In the genomic region with DNA sequence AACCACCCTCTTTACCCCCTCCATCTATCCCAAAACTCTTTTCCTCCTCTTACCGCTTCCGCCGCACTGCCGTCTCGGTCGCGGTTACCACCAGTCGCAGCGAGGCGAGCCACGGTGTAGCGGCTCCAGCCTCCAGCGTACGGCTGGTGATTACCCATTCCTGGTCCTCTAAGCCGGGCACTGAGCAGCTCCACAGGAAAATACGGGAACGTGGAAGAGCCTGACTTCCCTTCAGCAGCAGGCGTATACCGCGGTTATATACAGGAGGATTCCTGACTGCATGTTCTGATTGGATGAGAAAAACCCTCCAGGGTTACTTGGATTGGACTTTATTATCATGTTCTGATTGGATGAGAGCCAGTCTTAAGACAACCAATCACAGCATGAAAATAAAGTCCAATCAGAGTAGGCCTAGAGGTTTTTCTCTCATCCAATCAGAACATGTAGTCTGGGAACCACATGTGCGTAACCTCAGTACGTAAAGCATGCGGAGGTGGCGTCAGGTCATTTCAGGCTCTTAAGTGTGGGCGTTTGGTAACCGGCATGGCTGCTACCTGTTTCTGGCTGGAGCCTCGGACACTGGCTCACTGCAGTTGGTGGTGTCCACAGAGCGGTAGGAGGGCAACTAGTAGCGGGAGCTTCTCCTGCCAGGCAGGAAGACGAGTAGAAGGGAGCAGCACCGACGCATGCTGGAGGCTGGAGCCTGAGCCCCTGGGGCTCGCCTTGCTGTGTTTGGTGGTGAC, we compare ENCODE assay signal across 8 cellular contexts. TPM values are rescaled to one million over a fixed set of nuclear protein-coding genes. Genes with fewer than 3 reads are reported as not detected.
"Had no signal": no experiment of that assay in that cellular context is flagged by ENCODE, and none has a peak within 500 bp of the region (broad histone marks: within the 10 kb centered on the region; RNA-seq: fewer than 3 reads in every experiment).

A gene (plus strand): TSS at position 507 of the 743 bp plus-strand sequence. CDS start 8,867 bp downstream, outside the sequence.

RNA-seq across cellular contexts. Expression of the gene that starts here (rescaled TPM):
- total RNA-seq: esophagus muscularis mucosa, frontal cortex, left ventricle myocardium superior, osteoblast, sigmoid colon, urinary bladder had no signal
- polyA plus RNA-seq: mammary epithelial cell, sigmoid colon, thymus, urinary bladder had no signal
